In genomic region chr5:93606384-93606752, GRCh38 we compare ENCODE assay signal across 17 cellular contexts. TPM values are rescaled to one million over a fixed set of nuclear protein-coding genes. Genes with fewer than 3 reads are reported as not detected.
DNase-seq lines count a peak whose midpoint lies in the region; ATAC-seq, FAIRE-seq and TF ChIP-seq lines count a peak whose summit lies in the region.
"Had no signal": no experiment of that assay in that cellular context is flagged by ENCODE, and none has a peak within 500 bp of the region (broad histone marks: within the 10 kb centered on the region; RNA-seq: fewer than 3 reads in every experiment).

No MANE protein-coding gene starts in this region.

- TF ChIP-seq CTCF in SK-N-SH (IDR thresholded peaks at IDR 0.05): no peak
- TF ChIP-seq CTCF in H1 (IDR thresholded peaks at IDR 0.05; ENCODE audit: control extremely low read depth in 1 of 3, insufficient read depth in 1 of 3, low read depth in 1 of 3, low read length in 3 of 3): no peak
- no peak for TF ChIP-seq CTCF in neural crest cell (conservative IDR thresholded peaks at IDR 0.05)

- H4K20me1 ChIP-seq in SK-N-SH (ENCODE audit: insufficient read depth) (no peaks in the 10 kb centered on the region), H1 (replicated peaks in 1 of 2; ENCODE audit: control insufficient read depth in 1 of 2, insufficient read depth in 2 of 2, low read length in 2 of 2) (peaks cover 17% of the 10 kb centered on the region in 2 experiments)

- peaks cover 17% of the 10 kb centered on the region for H3F3A ChIP-seq in SK-N-SH (replicated peaks; ENCODE audit: insufficient read depth)

- no peak overlapping the region for H3K4me2 ChIP-seq in SK-N-SH
- H3K4me2 ChIP-seq in H1 (ENCODE audit: insufficient read depth in 1 of 2, low read depth in 2 of 2, low read length in 2 of 2): no peak overlapping the region

- H3K36me3 Mint-ChIP-seq in neural crest cell (ENCODE audit: low read depth): no peaks in the 10 kb centered on the region
- H3K36me3 Mint-ChIP-seq: CD8-positive, alpha-beta T cell had no signal

- no peak overlapping the region for H3K14ac ChIP-seq in H1 (ENCODE audit: insufficient read length)

- H3K79me1 ChIP-seq in H1 (ENCODE audit: low read depth, low read length): no peaks in the 10 kb centered on the region; the same call in 1 of the 2 replicates

- H3K18ac ChIP-seq in H1 (ENCODE audit: extremely low read depth, low read length): no peak overlapping the region

- peaks cover 0 to 21% of the 10 kb centered on the region in 2 experiments; a peak in 2 of 4 replicates for H3K4me1 ChIP-seq in SK-N-SH (ENCODE audit: control insufficient read depth in 1 of 2, insufficient read depth in 2 of 2, low read depth in 1 of 2, low read length in 1 of 2)
- H3K4me1 ChIP-seq in H1 (replicated peaks in 1 of 4; ENCODE audit: control insufficient read depth in 3 of 4, insufficient read depth in 4 of 4, low read length in 3 of 4): peaks cover 5 to 13% (median 8%) of the 10 kb centered on the region in 4 experiments; a peak in 6 of 7 replicates
- H3K4me1 ChIP-seq in stomach smooth muscle (ENCODE audit: control insufficient read depth, insufficient read depth, low read length): peaks cover 8% of the 10 kb centered on the region
- H3K4me1 ChIP-seq in HAP-1: no peaks in the 10 kb centered on the region

- no peaks in the 10 kb centered on the region; the same call in 1 of the 2 replicates for H3K23me2 ChIP-seq in H1 (ENCODE audit: low read depth, low read length)

- H3K27me3 Mint-ChIP-seq in neural crest cell (ENCODE audit: low read depth): peaks cover 81% of the 10 kb centered on the region

- no peaks in the 10 kb centered on the region for H3K9me3 Mint-ChIP-seq in neural crest cell
- H3K9me3 Mint-ChIP-seq: CD8-positive, alpha-beta T cell had no signal

- H3K27ac ChIP-seq in SK-N-SH (ENCODE audit: low read depth in 2 of 2, low read length in 1 of 2): no peak overlapping the region
- no peak overlapping the region for H3K27ac ChIP-seq in H1 (ENCODE audit: low read depth, low read length)
- peak overlapping the region; percentile 12 for H3K27ac ChIP-seq in stomach smooth muscle (ENCODE audit: low read length)
- H3K27ac ChIP-seq: 22Rv1 had no signal

- H3K36me3 ChIP-seq in SK-N-SH (replicated peaks in 1 of 2; ENCODE audit: control insufficient read depth in 1 of 2, insufficient read depth in 2 of 2, low read length in 1 of 2): no peaks in the 10 kb centered on the region
- H3K36me3 ChIP-seq in H1 (ENCODE audit: control insufficient read depth in 2 of 4, insufficient read depth in 4 of 4, low read length in 3 of 4): peaks cover 0 to 4% (median 0%) of the 10 kb centered on the region in 4 experiments; a peak in 2 of 8 replicates
- no peaks in the 10 kb centered on the region for H3K36me3 ChIP-seq in stomach smooth muscle (ENCODE audit: control insufficient read depth in 2 of 2, insufficient read depth in 2 of 2, low read length in 2 of 2)
- no peaks in the 10 kb centered on the region for H3K36me3 ChIP-seq in HAP-1 (replicated peaks)

- DNase-seq in SK-N-SH (no peak), H1 (ENCODE audit: low read depth in 1 of 2, low spot score in 2 of 2) (no peak), neural crest cell (ENCODE audit: low read depth, low spot score) (no peak), HAP-1 (ENCODE audit: low spot score in 2 of 2) (no peak), EL (no peak), NCI-H526 treated with DMSO at 0.1 percent for 48 hours (lab: John Stamatoyannopoulos, UW) (no peak)
- DNase-seq: CD8-positive, alpha-beta T cell; COR-L47; DMS53; H7 had no signal

- H3K27ac Mint-ChIP-seq in neural crest cell (ENCODE audit: unreplicated experiment): peak overlapping the region; percentile 94
- H3K27ac Mint-ChIP-seq: CD14-positive monocyte; CD8-positive, alpha-beta T cell had no signal

- H3K4me3 ChIP-seq in SK-N-SH (ENCODE audit: low read depth in 2 of 2, low read length in 1 of 2) (no peak overlapping the region), H1 (ENCODE audit: extremely low read depth in 1 of 4, insufficient read depth in 2 of 4, low read depth in 3 of 4, low read length in 4 of 4) (no peak overlapping the region), stomach smooth muscle (ENCODE audit: low read length in 2 of 2) (no peak overlapping the region), HAP-1 (no peak overlapping the region)

- FAIRE-seq in H1 (lab: Jason Lieb, UNC): no peak
- FAIRE-seq: D721Med, HepG2, HTR-8/SVneo had no signal

- H3K27me3 ChIP-seq in SK-N-SH (ENCODE audit: insufficient read depth) (peaks cover 6% of the 10 kb centered on the region), H1 (replicated peaks in 1 of 4; ENCODE audit: control insufficient read depth in 3 of 4, extremely low read depth in 1 of 4, insufficient read depth in 3 of 4, low read length in 3 of 4) (peaks cover 79 to 100% (median 92%) of the 10 kb centered on the region in 4 experiments), stomach smooth muscle (ENCODE audit: control insufficient read depth in 1 of 2, insufficient read depth in 2 of 2, low read length in 2 of 2) (peaks cover 35 to 85% of the 10 kb centered on the region in 2 donors), HAP-1 (ENCODE audit: low read depth) (peaks cover 53% of the 10 kb centered on the region)

- CTCF ChIA-PET in SK-N-SH (lab: Yijun Ruan, JAX): interaction anchor here (1.0 to 3.4 kb wide), 9 partner anchors 13 to 1288 kb away, joined by 3 to 43 read pairs (median 11); partner anchors contain the start of genes KIAA0825 and SLF1
- CTCF ChIA-PET in H1 (lab: Charles Lee; ENCODE audit: partially characterized antibody): interaction anchor here (1.6 to 3.6 kb wide), 7 partner anchors 8 to 194 kb away, joined by 3 to 32 read pairs (median 16); no protein-coding TSS in a partner anchor

- no peak overlapping the region for H4K91ac ChIP-seq in H1 (replicated peaks; ENCODE audit: insufficient read length, low read length)

- H2AK5ac ChIP-seq in H1 (ENCODE audit: low read depth, low read length): no peak overlapping the region

- no peak for TF ChIP-seq POLR2A in H1 (IDR thresholded peaks at IDR 0.05; ENCODE audit: control extremely low read depth in 1 of 2, low read depth in 2 of 2, low read length in 2 of 2)

- H2BK5ac ChIP-seq in H1 (ENCODE audit: low read depth, low read length): no peak overlapping the region

- peak overlapping the region; percentile 90 for H3K4me3 Mint-ChIP-seq in neural crest cell
- H3K4me3 Mint-ChIP-seq: CD8-positive, alpha-beta T cell had no signal

- H2BK15ac ChIP-seq in H1 (ENCODE audit: low read length): no peak overlapping the region

- ATAC-seq in SK-N-SH treated with all-trans-retinoic acid at 6 μM for 48 hours: no peak
- ATAC-seq: CD8-positive, alpha-beta T cell; HepG2 had no signal

- 0 out of 2 replicates have a peak overlapping the region, but pooled peaks have one; percentile 20 for H2AFZ ChIP-seq in SK-N-SH (ENCODE audit: low read depth)
- no peak overlapping the region for H2AFZ ChIP-seq in H1 (ENCODE audit: low read length)

- H4K8ac ChIP-seq in H1 (ENCODE audit: extremely low read depth, insufficient read depth, low read length): no peak overlapping the region

- POLR2A ChIA-PET in SK-N-SH (lab: Yijun Ruan, JAX): no interaction called here
- POLR2A ChIA-PET in H1 (lab: Charles Lee; ENCODE audit: partially characterized antibody): no interaction called here

- no peaks in the 10 kb centered on the region for H3K9me2 ChIP-seq in SK-N-SH

- H3K4ac ChIP-seq in H1 (replicated peaks; ENCODE audit: insufficient read length, low read depth, low read length): no peak overlapping the region

- H2BK20ac ChIP-seq in H1 (ENCODE audit: low read length): no peak overlapping the region

- H3K4me1 Mint-ChIP-seq in neural crest cell: peaks cover 77% of the 10 kb centered on the region

- TF ChIP-seq EP300 in SK-N-SH (IDR thresholded peaks at IDR 0.05; ENCODE audit: borderline replicate concordance in 1 of 2, low read depth in 1 of 2, low read length in 1 of 2) (no peak), H1 (IDR thresholded peaks at IDR 0.05; ENCODE audit: borderline replicate concordance in 1 of 2, low read depth in 2 of 2, low read length in 2 of 2) (no peak)

- TF ChIP-seq RAD21 in SK-N-SH (IDR thresholded peaks at IDR 0.05; ENCODE audit: low read length) (no peak), H1 (IDR thresholded peaks at IDR 0.05 in 1 of 2, conservative IDR thresholded peaks at IDR 0.05 in 1 of 2; ENCODE audit: low read depth in 2 of 2, low read length in 2 of 2) (no peak)

- H3K79me2 ChIP-seq in SK-N-SH (ENCODE audit: insufficient read depth): no peaks in the 10 kb centered on the region
- H3K79me2 ChIP-seq in H1 (ENCODE audit: control insufficient read depth in 1 of 2, insufficient read depth in 2 of 2, low read length in 2 of 2): no peaks in the 10 kb centered on the region

- H3K9ac ChIP-seq in SK-N-SH (no peak overlapping the region), H1 (replicated peaks in 1 of 4; ENCODE audit: extremely low read depth in 1 of 4, low read depth in 3 of 4, low read length in 3 of 4) (no peak overlapping the region), stomach smooth muscle (ENCODE audit: low read length in 2 of 2) (no peak overlapping the region)

- no peak overlapping the region for H3K56ac ChIP-seq in H1 (replicated peaks; ENCODE audit: insufficient read length, low read depth, low read length)

- H2BK120ac ChIP-seq in H1 (replicated peaks; ENCODE audit: low read depth, low read length): no peak overlapping the region

- in situ Hi-C loops in HAP-1 (cut with MboI; ENCODE audit: low sequenced_read_pairs): no loop called here

- H3K9me3 ChIP-seq in SK-N-SH: no peaks in the 10 kb centered on the region
- H3K9me3 ChIP-seq in H1 (ENCODE audit: insufficient read depth in 2 of 2, low read depth in 1 of 2, low read length in 1 of 2): no peaks in the 10 kb centered on the region
- H3K9me3 ChIP-seq in stomach smooth muscle (ENCODE audit: control insufficient read depth in 2 of 2, low read length in 2 of 2): no peaks in the 10 kb centered on the region
- H3K9me3 ChIP-seq in HAP-1: no peaks in the 10 kb centered on the region

- no peak overlapping the region for H4K5ac ChIP-seq in H1 (ENCODE audit: insufficient read length, low read depth, low read length)

- H2BK12ac ChIP-seq in H1 (ENCODE audit: low read depth, low read length): no peak overlapping the region

- H3K23ac ChIP-seq in H1 (ENCODE audit: insufficient read length): no peak overlapping the region

RNA-seq across cellular contexts. Expression of gene NR2F1, which starts 23.3 kb away (rescaled TPM):
- polyA plus RNA-seq in SK-N-SH (2012; rRNA removed) (40.0 and 47.1 TPM in 2 replicates), H1 (2011; rRNA removed) (0.17 TPM in 1 of 2 replicates, not detected in the other)
- polyA plus RNA-seq in SK-N-SH (2012; cell fraction: cytosol; rRNA removed): 24.5 and 41.7 TPM in 2 replicates
- 82.7 and 105 TPM in 2 replicates for polyA plus RNA-seq in SK-N-SH (2012; cell fraction: nucleus; rRNA removed)
- total RNA-seq in H1 (2021; fragmentation: NEBNext Ultra II Directional; extraction: Animal tissue kit (Norgen Biotek cat#: 25700)): not detected in 2 replicates
- 0.27 TPM for polyA plus RNA-seq in H1 (2011; cell fraction: cytosol; rRNA removed)
- polyA plus RNA-seq in H1 (2011; cell fraction: nucleus; rRNA removed): 0.20 TPM
- polyA plus RNA-seq in H1 (2012, experiment 1 of 2): 0.17 to 0.59 TPM (median 0.49 TPM) in 4 replicates
- not detected for polyA plus RNA-seq in H1 (2012, experiment 2 of 2)
- 0.02 TPM for polyA plus RNA-seq in H1 (2013, experiment 1 of 2)
- not detected for polyA plus RNA-seq in H1 (2013, experiment 2 of 2)
- 0.13 TPM in 1 of 2 replicates, not detected in the other for polyA minus RNA-seq in H1 (2011; rRNA and poly(A)+ RNA removed)
- 2.1 TPM for polyA minus RNA-seq in H1 (2011; cell fraction: cytosol; rRNA and poly(A)+ RNA removed)
- polyA minus RNA-seq in H1 (2011; cell fraction: nucleus; rRNA and poly(A)+ RNA removed): 0.90 TPM
- 411 and 426 TPM in 2 replicates for total RNA-seq in neural crest cell
- total RNA-seq: CD8-positive, alpha-beta T cell; H7 had no signal
- polyA plus RNA-seq: CD14-positive monocyte had no signal

RNA-seq across cellular contexts. Expression of gene NR2F1-AS1, which starts 25.3 kb away (rescaled TPM):
- 7.4 and 8.3 TPM in 2 replicates for polyA plus RNA-seq in SK-N-SH (2012; rRNA removed)
- polyA plus RNA-seq in SK-N-SH (2012; cell fraction: cytosol; rRNA removed): 9.3 and 13.1 TPM in 2 replicates
- polyA plus RNA-seq in SK-N-SH (2012; cell fraction: nucleus; rRNA removed): 12.3 TPM in 2 replicates
- 1.6 and 2.1 TPM in 2 replicates for total RNA-seq in H1 (2021; fragmentation: NEBNext Ultra II Directional; extraction: Animal tissue kit (Norgen Biotek cat#: 25700))
- 1.1 and 5.6 TPM in 2 replicates for polyA plus RNA-seq in H1 (2011; rRNA removed)
- 2.2 TPM for polyA plus RNA-seq in H1 (2011; cell fraction: cytosol; rRNA removed)
- 0.88 TPM for polyA plus RNA-seq in H1 (2011; cell fraction: nucleus; rRNA removed)
- 1.8 to 4.0 TPM (median 2.9 TPM) in 4 replicates for polyA plus RNA-seq in H1 (2012, experiment 1 of 2)
- polyA plus RNA-seq in H1 (2012, experiment 2 of 2): 1.4 TPM
- 4.1 TPM for polyA plus RNA-seq in H1 (2013, experiment 1 of 2)
- 3.5 TPM for polyA plus RNA-seq in H1 (2013, experiment 2 of 2)
- polyA minus RNA-seq in H1 (2011; rRNA and poly(A)+ RNA removed): 0.69 and 1.7 TPM in 2 replicates
- not detected for polyA minus RNA-seq in H1 (2011; cell fraction: cytosol; rRNA and poly(A)+ RNA removed)
- polyA minus RNA-seq in H1 (2011; cell fraction: nucleus; rRNA and poly(A)+ RNA removed): 3.4 TPM
- 52.4 and 53.1 TPM in 2 replicates for total RNA-seq in neural crest cell
- total RNA-seq: CD8-positive, alpha-beta T cell had no signal
- polyA plus RNA-seq: CD14-positive monocyte had no signal

Comparison
In these comparisons a context has a peak if more than half of its experiments do, and no peak if none do; other contexts are left out.
1. RNA of gene NR2F1, which starts 23.3 kb away (total RNA-seq): 411 to 426 TPM in neural crest cell; not detected in H1; every median in the first group is over 100 times any median in the second.
2. RNA of gene NR2F1-AS1, which starts 25.3 kb away (total RNA-seq): 52.4 to 53.1 TPM in neural crest cell; 1.6 to 2.1 TPM in H1; every median in the first group is over 10 times any median in the second.